1 cellular context compared by ENCODE assay signal in the genomic region with DNA sequence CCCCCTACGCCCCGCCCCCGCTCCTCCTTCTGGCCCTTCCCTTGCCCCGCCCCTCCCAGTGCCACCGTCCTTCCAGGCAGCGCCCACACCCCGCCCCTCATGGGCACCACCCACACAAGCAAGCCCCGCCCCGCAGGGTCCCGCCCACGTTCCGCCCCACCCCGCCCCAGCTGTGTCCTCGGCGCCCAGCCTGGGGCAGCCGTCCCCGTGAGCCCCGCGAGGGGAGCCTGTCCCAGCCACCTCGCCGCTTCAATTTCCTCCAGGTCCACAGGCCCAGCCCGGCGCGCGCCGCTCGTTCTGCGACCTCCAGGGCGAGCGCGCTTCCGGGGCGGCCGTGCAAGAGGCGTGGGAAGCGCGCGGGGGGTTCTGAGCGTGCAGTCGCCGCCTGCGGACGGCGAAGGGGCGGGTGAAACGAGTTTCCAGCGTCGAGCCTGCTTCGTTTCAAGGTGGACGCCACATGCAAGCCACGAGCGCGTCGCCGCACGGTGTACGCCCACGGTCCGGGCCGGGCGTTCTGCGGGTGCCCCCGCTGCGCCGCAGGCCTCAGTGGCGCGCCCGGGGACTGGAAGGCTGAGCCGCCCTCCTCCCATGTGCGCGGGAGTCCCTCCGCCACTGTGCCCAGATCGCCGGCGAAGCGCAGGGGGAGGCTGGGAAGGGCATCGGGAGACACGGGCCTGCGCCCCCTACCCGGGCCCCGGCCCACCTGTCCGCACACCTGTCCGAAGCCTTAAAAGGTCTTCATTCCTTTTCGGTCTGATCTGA.
TF ChIP-seq lines count a peak whose summit lies in the region.

No MANE protein-coding gene starts in this region.

TF ChIP-seq in K562, 482 proteins besides CTCF, POLR2A, EP300 and RAD21 (continues in another document):
- TF ChIP-seq ZNF785 (CRISPR knock-in tag; IDR thresholded peaks at IDR 0.05) (no peak), ARID3B (CRISPR knock-in tag; IDR thresholded peaks at IDR 0.05; ENCODE audit: borderline replicate concordance) (0 out of 2 replicates have a peak, but pooled peaks have one; percentile 18), ZNF707 (CRISPR knock-in tag; conservative IDR thresholded peaks at IDR 0.05) (0 out of 2 replicates have a peak, but pooled peaks have one; percentile 15), ZNF511 (CRISPR knock-in tag; IDR thresholded peaks at IDR 0.05) (peak; percentile 93), FOXA1 (IDR thresholded peaks at IDR 0.05; ENCODE audit: borderline replicate concordance) (no peak), POLR2AphosphoS2 (IDR thresholded peaks at IDR 0.05; ENCODE audit: low read length) (no peak), THAP7 (CRISPR knock-in tag; IDR thresholded peaks at IDR 0.05) (peak; percentile 48; the same call in 1 of the 2 replicates), NR4A1 (CRISPR knock-in tag; IDR thresholded peaks at IDR 0.05) (0 out of 2 replicates have a peak, but pooled peaks have one; percentile 78), NR4A1 (tag; IDR thresholded peaks at IDR 0.05) (peak; percentile 78; the same call in 1 of the 2 replicates), ATF7 (IDR thresholded peaks at IDR 0.05) (peak; percentile 58; the same call in 1 of the 2 replicates), TEAD4 (IDR thresholded peaks at IDR 0.05; ENCODE audit: low read length) (no peak), TEAD4 (CRISPR knock-in tag; IDR thresholded peaks at IDR 0.05; ENCODE audit: borderline replicate concordance) (peak; percentile 94; the same call in 1 of the 2 replicates), ELF1 (tag; IDR thresholded peaks at IDR 0.05) (peak; percentile 83), ZBTB26 (CRISPR knock-in tag; IDR thresholded peaks at IDR 0.05) (peak; percentile 80; the same call in 1 of the 2 replicates), TARDBP (IDR thresholded peaks at IDR 0.05) (peak; percentile 66; the same call in 1 of the 2 replicates), U2AF2 (optimal IDR thresholded peaks at IDR 0.05; ENCODE audit: low read depth, low read length) (no peak), CBX1 (IDR thresholded peaks at IDR 0.05; ENCODE audit: low read depth) (peak; percentile 73; the same call in 1 of the 2 replicates), JUN (IDR thresholded peaks at IDR 0.05; ENCODE audit: borderline replicate concordance, low read depth, low read length) (no peak), JUN (CRISPR knock-in tag; IDR thresholded peaks at IDR 0.05; ENCODE audit: borderline replicate concordance) (peak; percentile 51; the same call in 1 of the 2 replicates), HOXB6 (CRISPR knock-in tag; IDR thresholded peaks at IDR 0.05; ENCODE audit: borderline replicate concordance) (no peak), CBX3 (IDR thresholded peaks at IDR 0.05; ENCODE audit: borderline replicate concordance in 1 of 2, low read length in 2 of 2) (peak in 1 of 2 experiments; percentile 78; a peak in 1 of 3 replicates), FOXP1 (CRISPR knock-in tag; IDR thresholded peaks at IDR 0.05) (peak; percentile 84), AFF4 (CRISPR knock-in tag; IDR thresholded peaks at IDR 0.05) (0 out of 2 replicates have a peak, but pooled peaks have one; percentile 58), SMAD4 (CRISPR knock-in tag; conservative IDR thresholded peaks at IDR 0.05) (peak; percentile 87), KLF6 (CRISPR knock-in tag; IDR thresholded peaks at IDR 0.05; ENCODE audit: borderline replicate concordance) (no peak), ESRRA (IDR thresholded peaks at IDR 0.05; ENCODE audit: borderline replicate concordance, low read depth) (0 out of 2 replicates have a peak, but pooled peaks have one; percentile 30), HDAC8 (tag; IDR thresholded peaks at IDR 0.05) (no peak), SAFB (IDR thresholded peaks at IDR 0.05; ENCODE audit: borderline replicate concordance, low read depth, low read length) (peak; percentile 84), ZNF431 (CRISPR knock-in tag; IDR thresholded peaks at IDR 0.05) (peak; percentile 85), RBM22 (IDR thresholded peaks at IDR 0.05; ENCODE audit: low read depth, low read length, poor library complexity, severe bottlenecking) (peak; percentile 55), ZFX (CRISPR knock-in tag; IDR thresholded peaks at IDR 0.05) (peak; percentile 93), CTBP1 (IDR thresholded peaks at IDR 0.05; ENCODE audit: borderline replicate concordance) (peak; percentile 94), POU5F1 (IDR thresholded peaks at IDR 0.05; ENCODE audit: borderline replicate concordance, low read depth, low read length, partially characterized antibody) (no peak), BHLHE40 (IDR thresholded peaks at IDR 0.05; ENCODE audit: low read length) (peak; percentile 61), MBD1 (CRISPR knock-in tag; IDR thresholded peaks at IDR 0.05) (peak; percentile 94; the same call in 1 of the 2 replicates), FOXM1 (IDR thresholded peaks at IDR 0.05; ENCODE audit: low read depth) (no peak), FOXM1 (CRISPR knock-in tag; IDR thresholded peaks at IDR 0.05; ENCODE audit: low read depth) (peak; percentile 86; the same call in 1 of the 2 replicates), HMGN3 (IDR thresholded peaks at IDR 0.05; ENCODE audit: borderline replicate concordance, extremely low read depth, insufficient read length, low read depth, low read length) (peak; percentile 45)
- TF ChIP-seq, protein P1, sequence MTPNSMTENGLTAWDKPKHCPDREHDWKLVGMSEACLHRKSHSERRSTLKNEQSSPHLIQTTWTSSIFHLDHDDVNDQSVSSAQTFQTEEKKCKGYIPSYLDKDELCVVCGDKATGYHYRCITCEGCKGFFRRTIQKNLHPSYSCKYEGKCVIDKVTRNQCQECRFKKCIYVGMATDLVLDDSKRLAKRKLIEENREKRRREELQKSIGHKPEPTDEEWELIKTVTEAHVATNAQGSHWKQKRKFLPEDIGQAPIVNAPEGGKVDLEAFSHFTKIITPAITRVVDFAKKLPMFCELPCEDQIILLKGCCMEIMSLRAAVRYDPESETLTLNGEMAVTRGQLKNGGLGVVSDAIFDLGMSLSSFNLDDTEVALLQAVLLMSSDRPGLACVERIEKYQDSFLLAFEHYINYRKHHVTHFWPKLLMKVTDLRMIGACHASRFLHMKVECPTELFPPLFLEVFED (CRISPR knock-in tag; conservative IDR thresholded peaks at IDR 0.05) = 0 out of 2 replicates have a peak, but pooled peaks have one; percentile 21
- TF ChIP-seq, protein P2, sequence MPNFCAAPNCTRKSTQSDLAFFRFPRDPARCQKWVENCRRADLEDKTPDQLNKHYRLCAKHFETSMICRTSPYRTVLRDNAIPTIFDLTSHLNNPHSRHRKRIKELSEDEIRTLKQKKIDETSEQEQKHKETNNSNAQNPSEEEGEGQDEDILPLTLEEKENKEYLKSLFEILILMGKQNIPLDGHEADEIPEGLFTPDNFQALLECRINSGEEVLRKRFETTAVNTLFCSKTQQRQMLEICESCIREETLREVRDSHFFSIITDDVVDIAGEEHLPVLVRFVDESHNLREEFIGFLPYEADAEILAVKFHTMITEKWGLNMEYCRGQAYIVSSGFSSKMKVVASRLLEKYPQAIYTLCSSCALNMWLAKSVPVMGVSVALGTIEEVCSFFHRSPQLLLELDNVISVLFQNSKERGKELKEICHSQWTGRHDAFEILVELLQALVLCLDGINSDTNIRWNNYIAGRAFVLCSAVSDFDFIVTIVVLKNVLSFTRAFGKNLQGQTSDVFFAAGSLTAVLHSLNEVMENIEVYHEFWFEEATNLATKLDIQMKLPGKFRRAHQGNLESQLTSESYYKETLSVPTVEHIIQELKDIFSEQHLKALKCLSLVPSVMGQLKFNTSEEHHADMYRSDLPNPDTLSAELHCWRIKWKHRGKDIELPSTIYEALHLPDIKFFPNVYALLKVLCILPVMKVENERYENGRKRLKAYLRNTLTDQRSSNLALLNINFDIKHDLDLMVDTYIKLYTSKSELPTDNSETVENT (CRISPR knock-in tag; IDR thresholded peaks at IDR 0.05) = 0 out of 2 replicates have a peak, but pooled peaks have one; percentile 41
- TF ChIP-seq, protein P3, sequence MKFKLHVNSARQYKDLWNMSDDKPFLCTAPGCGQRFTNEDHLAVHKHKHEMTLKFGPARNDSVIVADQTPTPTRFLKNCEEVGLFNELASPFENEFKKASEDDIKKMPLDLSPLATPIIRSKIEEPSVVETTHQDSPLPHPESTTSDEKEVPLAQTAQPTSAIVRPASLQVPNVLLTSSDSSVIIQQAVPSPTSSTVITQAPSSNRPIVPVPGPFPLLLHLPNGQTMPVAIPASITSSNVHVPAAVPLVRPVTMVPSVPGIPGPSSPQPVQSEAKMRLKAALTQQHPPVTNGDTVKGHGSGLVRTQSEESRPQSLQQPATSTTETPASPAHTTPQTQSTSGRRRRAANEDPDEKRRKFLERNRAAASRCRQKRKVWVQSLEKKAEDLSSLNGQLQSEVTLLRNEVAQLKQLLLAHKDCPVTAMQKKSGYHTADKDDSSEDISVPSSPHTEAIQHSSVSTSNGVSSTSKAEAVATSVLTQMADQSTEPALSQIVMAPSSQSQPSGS (CRISPR knock-in tag; IDR thresholded peaks at IDR 0.05) = peak; percentile 68; the same call in 1 of the 2 replicates
